1 cellular context compared by ENCODE assay signal in the genomic region with DNA sequence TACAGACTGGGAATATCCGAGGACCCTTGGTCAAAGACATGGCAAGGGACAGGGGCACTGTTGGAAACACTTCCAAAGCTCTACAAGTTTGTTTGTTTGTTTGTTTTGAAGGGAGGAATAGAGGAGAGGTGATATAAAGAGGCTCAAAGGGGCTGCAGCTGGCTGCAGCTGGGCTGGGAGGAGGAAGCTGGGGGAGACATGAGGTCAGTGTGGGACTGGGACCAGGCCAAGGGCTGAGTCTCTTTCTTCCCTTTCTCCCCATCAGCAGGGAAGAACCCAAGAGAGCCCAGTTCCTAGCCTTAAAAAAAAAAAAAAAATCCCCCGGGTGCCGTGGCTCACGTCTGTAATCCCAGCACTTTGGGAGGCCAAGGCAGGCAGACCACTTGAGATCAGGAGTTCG.
TF ChIP-seq lines count a peak whose summit lies in the region.

No MANE protein-coding gene starts in this region.

TF ChIP-seq in IMR-90, 13 proteins besides CTCF, POLR2A, EP300 and RAD21:
- no peak for TF ChIP-seq MXI1 (IDR thresholded peaks at IDR 0.05; ENCODE audit: borderline replicate concordance, low read depth, low read length)
- TF ChIP-seq, protein P1, sequence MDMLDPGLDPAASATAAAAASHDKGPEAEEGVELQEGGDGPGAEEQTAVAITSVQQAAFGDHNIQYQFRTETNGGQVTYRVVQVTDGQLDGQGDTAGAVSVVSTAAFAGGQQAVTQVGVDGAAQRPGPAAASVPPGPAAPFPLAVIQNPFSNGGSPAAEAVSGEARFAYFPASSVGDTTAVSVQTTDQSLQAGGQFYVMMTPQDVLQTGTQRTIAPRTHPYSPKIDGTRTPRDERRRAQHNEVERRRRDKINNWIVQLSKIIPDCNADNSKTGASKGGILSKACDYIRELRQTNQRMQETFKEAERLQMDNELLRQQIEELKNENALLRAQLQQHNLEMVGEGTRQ (IDR thresholded peaks at IDR 0.05; ENCODE audit: low read depth, low read length) = no peak
- no peak for TF ChIP-seq FOS (IDR thresholded peaks at IDR 0.05; ENCODE audit: low read depth, low read length)
- TF ChIP-seq MAZ (IDR thresholded peaks at IDR 0.05; ENCODE audit: borderline replicate concordance, low read depth, low read length) = no peak
- TF ChIP-seq RFX5 (IDR thresholded peaks at IDR 0.05; ENCODE audit: low read depth, low read length) = no peak
- TF ChIP-seq RCOR1 (IDR thresholded peaks at IDR 0.05; ENCODE audit: insufficient replicate concordance, low read length) = no peak
- TF ChIP-seq CHD1 (IDR thresholded peaks at IDR 0.05; ENCODE audit: low read depth, low read length) = no peak
- TF ChIP-seq NFE2L2 (IDR thresholded peaks at IDR 0.05; ENCODE audit: low read depth, low read length) = no peak
- TF ChIP-seq, protein P2, sequence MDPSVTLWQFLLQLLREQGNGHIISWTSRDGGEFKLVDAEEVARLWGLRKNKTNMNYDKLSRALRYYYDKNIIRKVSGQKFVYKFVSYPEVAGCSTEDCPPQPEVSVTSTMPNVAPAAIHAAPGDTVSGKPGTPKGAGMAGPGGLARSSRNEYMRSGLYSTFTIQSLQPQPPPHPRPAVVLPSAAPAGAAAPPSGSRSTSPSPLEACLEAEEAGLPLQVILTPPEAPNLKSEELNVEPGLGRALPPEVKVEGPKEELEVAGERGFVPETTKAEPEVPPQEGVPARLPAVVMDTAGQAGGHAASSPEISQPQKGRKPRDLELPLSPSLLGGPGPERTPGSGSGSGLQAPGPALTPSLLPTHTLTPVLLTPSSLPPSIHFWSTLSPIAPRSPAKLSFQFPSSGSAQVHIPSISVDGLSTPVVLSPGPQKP (IDR thresholded peaks at IDR 0.05; ENCODE audit: borderline replicate concordance, low read depth, low read length) = no peak
- no peak for TF ChIP-seq BHLHE40 (IDR thresholded peaks at IDR 0.05; ENCODE audit: low read depth, low read length)
- TF ChIP-seq CEBPB (IDR thresholded peaks at IDR 0.05; ENCODE audit: low read depth, low read length) = no peak
- TF ChIP-seq SMC3 (IDR thresholded peaks at IDR 0.05; ENCODE audit: low read depth, low read length) = no peak
- TF ChIP-seq MAFK (IDR thresholded peaks at IDR 0.05; ENCODE audit: low read depth, low read length) = no peak
